Comparison of ENCODE assay signal across 13 cellular contexts in the genomic region with DNA sequence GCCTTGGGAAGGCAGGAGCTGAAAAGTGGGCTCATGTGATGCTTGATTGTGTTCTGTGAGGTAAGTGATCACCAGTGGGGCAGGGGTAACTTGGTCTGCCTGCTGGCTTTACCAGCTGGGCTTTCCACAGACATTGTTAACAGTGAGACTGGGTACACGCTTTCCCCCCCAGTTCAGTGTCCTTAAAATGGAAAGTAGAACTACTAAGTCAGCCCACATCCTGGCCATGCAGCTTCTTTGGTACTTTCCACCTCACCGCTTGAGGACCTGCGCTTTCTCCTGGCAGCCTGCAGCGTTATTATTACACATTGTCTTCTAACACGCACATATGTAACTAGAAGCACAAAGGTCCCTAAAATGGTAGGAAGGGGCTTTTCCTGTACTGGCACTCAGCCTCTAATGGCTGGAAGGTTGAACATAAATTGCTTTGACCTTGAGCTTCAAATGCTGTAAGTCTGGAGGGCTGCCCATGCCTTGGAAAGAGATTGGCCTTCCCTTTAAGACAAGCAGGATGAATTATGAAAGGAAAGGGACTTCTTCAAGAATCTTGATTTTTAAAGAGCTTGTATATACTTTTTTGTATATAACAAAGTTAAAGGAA.
A peak's percentile ranks its signal among the peaks of the same experiment; 100 is the strongest.
DNase-seq lines count a peak whose midpoint lies in the region; ATAC-seq and TF ChIP-seq lines count a peak whose summit lies in the region.
"Had no signal": no experiment of that assay in that cellular context is flagged by ENCODE, and none has a peak within 500 bp of the region (broad histone marks: within the 10 kb centered on the region; RNA-seq: fewer than 3 reads in every experiment).

No MANE protein-coding gene starts in this region.

- intact Hi-C loops in PC-3 (cut with micrococcal nuclease) = no loop called here

- no peak overlapping the region for H3K27ac ChIP-seq in PC-3 (ENCODE audit: low read length)
- no peak overlapping the region for H3K27ac ChIP-seq in mesendoderm (ENCODE audit: low read depth, low read length)
- H3K27ac ChIP-seq: colonic mucosa had no signal

- H3K4me1 ChIP-seq in PC-3 (ENCODE audit: insufficient read depth, low read length) = no peaks in the 10 kb centered on the region
- H3K4me1 ChIP-seq in mesendoderm (ENCODE audit: control insufficient read depth, low read depth, low read length) = peaks cover 3% of the 10 kb centered on the region
- H3K4me1 ChIP-seq: colonic mucosa had no signal

- no peak overlapping the region for H3K4me3 ChIP-seq in Jurkat, Clone E6-1 (ENCODE audit: low read length)
- H3K4me3 ChIP-seq in PC-3 (ENCODE audit: low read length) (no peak overlapping the region), mesendoderm (ENCODE audit: low read length) (no peak overlapping the region)
- H3K4me3 ChIP-seq: colonic mucosa had no signal

- no peaks in the 10 kb centered on the region for H3K9me3 ChIP-seq in PC-3 (ENCODE audit: low read length)
- H3K9me3 ChIP-seq: colonic mucosa had no signal

- no peak overlapping the region for H4K5ac ChIP-seq in mesendoderm (ENCODE audit: low read length)

- no TSS peak for BruUV-seq in PC-3 (replicated peaks; lab: Mats Ljungman, UMichigan)

- H3K9ac ChIP-seq in PC-3 (ENCODE audit: low read length) = no peak overlapping the region
- H3K9ac ChIP-seq in mesendoderm (ENCODE audit: low read length) = no peak overlapping the region

- no peak overlapping the region for H2BK120ac ChIP-seq in mesendoderm (ENCODE audit: low read depth, low read length)

- ATAC-seq in GM18519 (IDR thresholded peaks at IDR 0.05; ENCODE audit: low FRiP score, unreplicated experiment) = peak; percentile 80
- ATAC-seq in GM21360 (IDR thresholded peaks at IDR 0.05; ENCODE audit: unreplicated experiment) = peak; percentile 83
- ATAC-seq in HG02884 (IDR thresholded peaks at IDR 0.05; ENCODE audit: unreplicated experiment) = peak; percentile 79
- no peak for ATAC-seq in PC-3
- ATAC-seq: CD8-positive, alpha-beta T cell had no signal

- no CpG with 5 or more reads among the region's 5 CpGs for WGBS in mesendoderm (ENCODE audit: extremely low coverage, insufficient coverage, low lambda C conversion rate)

- H3K9me2 ChIP-seq in PC-3 (replicated peaks; ENCODE audit: low read length) = no peaks in the 10 kb centered on the region

- H3K4ac ChIP-seq in mesendoderm (ENCODE audit: low read depth, low read length) = no peak overlapping the region

- no peak overlapping the region for H2BK5ac ChIP-seq in mesendoderm (ENCODE audit: low read length)

- no peak for TF ChIP-seq CTCF in PC-3 (conservative IDR thresholded peaks at IDR 0.05; ENCODE audit: low read depth, low read length)

- H3F3A ChIP-seq in PC-3 (ENCODE audit: low read length, unreplicated experiment) = no peaks in the 10 kb centered on the region

- CTCF ChIA-PET in PC-3 (lab: Charles Lee) = no interaction called here

- peak; percentile 11 for DNase-seq in Jurkat, Clone E6-1 (ENCODE audit: low read depth, low spot score)
- DNase-seq in PC-3 = no peak
- no peak for DNase-seq in NCI-H510A (lab: John Stamatoyannopoulos, UW)
- DNase-seq in mesendoderm = no peak
- DNase-seq in C1 segment of cervical spinal cord (lab: John Stamatoyannopoulos, UW) = no peak
- DNase-seq: activated naive CD8-positive, alpha-beta T cell treated with anti-CD3 and anti-CD28 coated beads for 36 hours; CD8-positive, alpha-beta T cell; colonic mucosa; NCI-H226; T1000 had no signal

- H2AK5ac ChIP-seq in mesendoderm (ENCODE audit: low read length) = no peak overlapping the region

- POLR2A ChIA-PET in PC-3 (lab: Charles Lee; ENCODE audit: unreplicated experiment) = interaction anchor here (0.5 kb wide), 1 partner anchor 101 kb away, joined by 7 read pairs; no protein-coding TSS in a partner anchor

- H3K36me3 ChIP-seq in PC-3 (ENCODE audit: low read depth, low read length) = no peaks in the 10 kb centered on the region
- no peaks in the 10 kb centered on the region for H3K36me3 ChIP-seq in mesendoderm (ENCODE audit: control insufficient read depth, insufficient read depth, low read length)
- H3K36me3 ChIP-seq: colonic mucosa had no signal

- no peaks in the 10 kb centered on the region for H3K79me1 ChIP-seq in mesendoderm (ENCODE audit: low read length)

- H3K4me2 ChIP-seq in PC-3 (ENCODE audit: low read length) (no peak overlapping the region), mesendoderm (ENCODE audit: low read length) (no peak overlapping the region)

- no peak overlapping the region for H3K18ac ChIP-seq in mesendoderm (ENCODE audit: low read length)

- H2AFZ ChIP-seq in PC-3 (ENCODE audit: low read length) = no peak overlapping the region

- peaks cover 68% of the 10 kb centered on the region for H3K27me3 ChIP-seq in PC-3 (ENCODE audit: low read length)
- no peaks in the 10 kb centered on the region for H3K27me3 ChIP-seq in mesendoderm (ENCODE audit: insufficient read depth, low read length, poor library complexity)
- H3K27me3 ChIP-seq: colonic mucosa had no signal

- no peaks in the 10 kb centered on the region for H4K20me1 ChIP-seq in PC-3 (ENCODE audit: low read length)

- no peak overlapping the region for H3K56ac ChIP-seq in mesendoderm (ENCODE audit: low read length)

- no peak overlapping the region for H3K23ac ChIP-seq in mesendoderm (ENCODE audit: low read length)

- H4K8ac ChIP-seq in mesendoderm (ENCODE audit: low read depth, low read length) = no peak overlapping the region

- no peak overlapping the region for H2BK15ac ChIP-seq in mesendoderm (replicated peaks; ENCODE audit: low read depth)

- no peaks in the 10 kb centered on the region for H3K79me2 ChIP-seq in PC-3 (ENCODE audit: low read length)
- H3K79me2 ChIP-seq in mesendoderm (ENCODE audit: control insufficient read depth, insufficient read depth, low read length) = no peaks in the 10 kb centered on the region
